22 cellular contexts compared by ENCODE assay signal in the genomic region with DNA sequence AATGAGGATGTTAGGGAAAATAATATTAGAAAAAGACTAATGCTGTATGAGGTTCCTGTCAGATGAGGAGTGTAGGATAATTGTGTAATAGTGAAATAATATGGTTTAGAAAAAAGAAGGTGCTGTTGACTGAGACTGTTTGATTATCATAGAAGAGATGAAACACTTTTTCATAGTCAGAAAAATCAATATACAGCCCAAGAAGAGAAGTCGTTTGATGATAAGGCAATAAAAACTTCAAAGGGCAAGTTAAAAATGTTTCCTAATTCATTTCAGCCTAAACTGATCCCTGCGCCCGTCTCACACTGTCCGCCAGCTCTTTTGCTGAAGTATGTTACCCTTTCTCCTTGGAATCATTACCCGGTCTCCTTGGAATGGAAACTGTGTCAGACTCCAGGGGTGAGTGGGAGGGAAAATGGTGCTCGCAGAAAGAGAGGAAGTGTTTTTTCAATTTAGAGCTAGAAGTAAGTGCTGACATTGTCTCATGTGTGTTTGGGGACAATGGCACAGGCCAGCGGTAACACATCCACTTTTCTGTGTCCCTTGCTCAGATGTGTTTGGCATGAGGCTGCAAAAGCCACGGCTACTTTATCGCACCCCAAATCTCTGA. TPM values are rescaled to one million over a fixed set of nuclear protein-coding genes. Genes with fewer than 3 reads are reported as not detected.
DNase-seq lines count a peak whose midpoint lies in the region; ATAC-seq, FAIRE-seq and TF ChIP-seq lines count a peak whose summit lies in the region.
"Had no signal": no experiment of that assay in that cellular context is flagged by ENCODE, and none has a peak within 500 bp of the region (broad histone marks: within the 10 kb centered on the region; RNA-seq: fewer than 3 reads in every experiment).

No MANE protein-coding gene starts in this region.

- H3K9me3 ChIP-seq in A549 (no peaks in the 10 kb centered on the region), GM23248 (ENCODE audit: low read depth) (no peaks in the 10 kb centered on the region)
- H3K9me3 ChIP-seq in effector memory CD4-positive, alpha-beta T cell (ENCODE audit: control insufficient read depth, low read length), result no peaks in the 10 kb centered on the region
- H3K9me3 ChIP-seq: SJSA1, spleen, vagina had no signal

- H3K27me3 ChIP-seq in GM23248 (replicated peaks; ENCODE audit: insufficient read depth), result no peaks in the 10 kb centered on the region
- no peaks in the 10 kb centered on the region for H3K27me3 ChIP-seq in effector memory CD4-positive, alpha-beta T cell (replicated peaks; ENCODE audit: control insufficient read depth, insufficient read depth, low read length, poor library complexity, severe bottlenecking)
- H3K27me3 ChIP-seq: neural progenitor cell, SJSA1, spleen, vagina had no signal

- H3K9me3 Mint-ChIP-seq in nephron, result no peaks in the 10 kb centered on the region
- H3K9me3 Mint-ChIP-seq: activated B cell treated with CpG ODN at 0.5 μM for 24 hours; activated CD8-positive, alpha-beta T cell treated with anti-CD3 and anti-CD28 coated beads for 36 hours; activated naive CD4-positive, alpha-beta T cell treated with anti-CD3 and anti-CD28 coated beads, Interleukin-2, amount 10 ng/mL, durations not matched to agents 7 days and 5 days; activated T-cell treated with anti-CD3 and anti-CD28 coated beads, Interleukin-2, amount 50 U/mL, for 24 hours; endodermal cell; neural progenitor cell had no signal

- TF ChIP-seq RAD21 in A549 (conservative IDR thresholded peaks at IDR 0.05 in 1 of 2, IDR thresholded peaks at IDR 0.05 in 1 of 2), result no peak

- WGBS in A549 (ENCODE audit: missing lambda C conversion rate), result 73% methylated on average over 9 of the region's 9 CpGs
- WGBS in GM23248 (ENCODE audit: low coverage in 1 of 2, low lambda C conversion rate in 2 of 2, missing lambda C conversion rate in 2 of 2), 2 experiments, result 9 to 10% methylated on average over 9 of the region's 9 CpGs

- H3K4me1 Mint-ChIP-seq in nephron, result peaks cover 41% of the 10 kb centered on the region

- H3K27me3 Mint-ChIP-seq in nephron (ENCODE audit: low read depth), result no peaks in the 10 kb centered on the region
- H3K27me3 Mint-ChIP-seq: activated B cell treated with CpG ODN at 0.5 μM for 24 hours had no signal

- no peak for DNase-seq in A549 (ENCODE audit: low read depth in 1 of 2, low spot score in 1 of 2)
- peak; percentile 76 for DNase-seq in GM23248
- DNase-seq in coronary artery (ENCODE audit: low spot score), result no peak
- no peak for DNase-seq in effector memory CD4-positive, alpha-beta T cell
- DNase-seq in NCI-H446 (lab: John Stamatoyannopoulos, UW), result no peak
- DNase-seq in OCI-M1 (lab: John Stamatoyannopoulos, UW), result no peak
- DNase-seq in activated T-cell treated with anti-CD3 and anti-CD28 coated beads for 4 hours, result no peak
- DNase-seq: activated B cell treated with CpG ODN at 0.5 μM for 24 hours; activated CD8-positive, alpha-beta T cell treated with anti-CD3 and anti-CD28 coated beads for 36 hours; activated naive CD4-positive, alpha-beta T cell treated with anti-CD3 and anti-CD28 coated beads, Interleukin-2, amount 10 ng/mL, durations not matched to agents 7 days and 5 days; activated T-cell treated with anti-CD3 and anti-CD28 coated beads, Interleukin-2, amount 50 U/mL, for 24 hours; endodermal cell; midbrain; NCI-H146; NCI-H2171 treated with DMSO at 0.1 percent for 48 hours; spleen; substantia nigra had no signal

- POLR2A ChIA-PET in A549 (lab: Yijun Ruan, JAX), result no interaction called here

- H3K36me3 Mint-ChIP-seq in nephron (ENCODE audit: low read depth), result no peaks in the 10 kb centered on the region
- H3K36me3 Mint-ChIP-seq: activated naive CD4-positive, alpha-beta T cell treated with anti-CD3 and anti-CD28 coated beads, Interleukin-2, amount 10 ng/mL, durations not matched to agents 7 days and 5 days had no signal

- peaks cover 22% of the 10 kb centered on the region; the same call in 2 of the 3 replicates for H3K4me1 ChIP-seq in A549
- H3K4me1 ChIP-seq in GM23248 (ENCODE audit: insufficient read depth), result peaks cover 45% of the 10 kb centered on the region
- no peaks in the 10 kb centered on the region for H3K4me1 ChIP-seq in effector memory CD4-positive, alpha-beta T cell (ENCODE audit: control insufficient read depth, insufficient read depth, low read length, poor library complexity, severe bottlenecking)
- H3K4me1 ChIP-seq: vagina had no signal

- H3K4me2 ChIP-seq in A549 (peak overlapping the region; percentile 47), GM23248 (ENCODE audit: unreplicated experiment) (peak overlapping the region; percentile 75)
- H3K4me2 ChIP-seq: neural progenitor cell had no signal

- peak overlapping the region; percentile 74 for H3K9ac ChIP-seq in GM23248
- H3K9ac ChIP-seq: neural progenitor cell had no signal

- H3K9me2 ChIP-seq in GM23248 (ENCODE audit: insufficient read depth), result no peaks in the 10 kb centered on the region

- TF ChIP-seq EP300 in A549 (IDR thresholded peaks at IDR 0.05), result no peak

- no peak overlapping the region for H3K4me3 ChIP-seq in A549
- peak overlapping the region; percentile 46 for H3K4me3 ChIP-seq in GM23248
- H3K4me3 ChIP-seq in coronary artery, result peak overlapping the region; percentile 4
- no peak overlapping the region for H3K4me3 ChIP-seq in effector memory CD4-positive, alpha-beta T cell (ENCODE audit: insufficient read depth, low read depth, low read length, poor library complexity, severe bottlenecking)
- H3K4me3 ChIP-seq: neural progenitor cell, SJSA1, spleen, vagina had no signal

- CTCF ChIA-PET in A549 (lab: Yijun Ruan, JAX), result interaction anchor here (0.7 to 4.6 kb wide), 3 partner anchors 166 to 871 kb away, joined by 3 to 30 read pairs (median 3); no protein-coding TSS in a partner anchor

- no peaks in the 10 kb centered on the region for H3K79me2 ChIP-seq in GM23248 (ENCODE audit: insufficient read depth)

- TF ChIP-seq POLR2A in A549 (IDR thresholded peaks at IDR 0.05; ENCODE audit: low read length), result no peak

- no peak for ATAC-seq in A549
- ATAC-seq: activated CD8-positive, alpha-beta T cell treated with anti-CD3 and anti-CD28 coated beads for 36 hours had no signal

- no peaks in the 10 kb centered on the region for H4K20me1 ChIP-seq in GM23248 (ENCODE audit: insufficient read depth)

- H3K27ac Mint-ChIP-seq in nephron, result peak overlapping the region; percentile 41 to 52 (median 41)
- H3K27ac Mint-ChIP-seq: activated B cell treated with CpG ODN at 0.5 μM for 24 hours; activated CD8-positive, alpha-beta T cell treated with anti-CD3 and anti-CD28 coated beads for 36 hours; activated naive CD4-positive, alpha-beta T cell treated with anti-CD3 and anti-CD28 coated beads, Interleukin-2, amount 10 ng/mL, durations not matched to agents 7 days and 5 days; activated T-cell treated with anti-CD3 and anti-CD28 coated beads, Interleukin-2, amount 50 U/mL, for 24 hours; endodermal cell; neural progenitor cell had no signal

- no peaks in the 10 kb centered on the region for H3K36me3 ChIP-seq in GM23248 (ENCODE audit: low read depth)
- no peaks in the 10 kb centered on the region for H3K36me3 ChIP-seq in effector memory CD4-positive, alpha-beta T cell (ENCODE audit: control insufficient read depth, insufficient read depth, low read length)
- H3K36me3 ChIP-seq: neural progenitor cell, SJSA1, spleen, vagina had no signal

- H2AFZ ChIP-seq in GM23248, result peak overlapping the region; percentile 68

- H3K27ac ChIP-seq in A549 (peak overlapping the region in 1 of 2 experiments; percentile 33; a peak in 2 of 6 replicates), GM23248 (peak overlapping the region; percentile 91), coronary artery (peak overlapping the region in 1 of 2 donors; percentile 21)
- H3K27ac ChIP-seq in effector memory CD4-positive, alpha-beta T cell (ENCODE audit: insufficient read depth, low read length, poor library complexity, severe bottlenecking), result no peak overlapping the region
- H3K27ac ChIP-seq: neural progenitor cell, SJSA1, spleen, vagina had no signal

- in situ Hi-C loops in GM23248 (cut with MboI), result loop anchor here (25.0 kb wide), 1 partner anchor 283 kb away; a partner anchor contains a TSS

- FAIRE-seq in A549 (lab: Jason Lieb, UNC), result no peak
- FAIRE-seq: H54 had no signal

- no peak overlapping the region for H3K4me3 Mint-ChIP-seq in nephron
- H3K4me3 Mint-ChIP-seq: activated B cell treated with CpG ODN at 0.5 μM for 24 hours; activated CD8-positive, alpha-beta T cell treated with anti-CD3 and anti-CD28 coated beads for 36 hours; activated naive CD4-positive, alpha-beta T cell treated with anti-CD3 and anti-CD28 coated beads, Interleukin-2, amount 10 ng/mL, durations not matched to agents 7 days and 5 days; activated T-cell treated with anti-CD3 and anti-CD28 coated beads, Interleukin-2, amount 50 U/mL, for 24 hours; endodermal cell; neural progenitor cell had no signal

- TF ChIP-seq CTCF in A549 (IDR thresholded peaks at IDR 0.05) (no peak), coronary artery (IDR thresholded peaks at IDR 0.05) (no peak), nephron (IDR thresholded peaks at IDR 0.05; ENCODE audit: unreplicated experiment in 3 of 3) (no peak)

- H3F3A ChIP-seq in GM23248 (ENCODE audit: insufficient read depth), result peaks cover 41% of the 10 kb centered on the region

TF ChIP-seq in A549, 52 proteins besides CTCF, POLR2A, EP300 and RAD21:
- TF ChIP-seq CBX2 (IDR thresholded peaks at IDR 0.05; ENCODE audit: borderline replicate concordance, low read depth) (no peak), HDAC2 (IDR thresholded peaks at IDR 0.05) (no peak), HOXB5 (CRISPR knock-in tag; IDR thresholded peaks at IDR 0.05) (no peak)
- TF ChIP-seq, protein P1, sequence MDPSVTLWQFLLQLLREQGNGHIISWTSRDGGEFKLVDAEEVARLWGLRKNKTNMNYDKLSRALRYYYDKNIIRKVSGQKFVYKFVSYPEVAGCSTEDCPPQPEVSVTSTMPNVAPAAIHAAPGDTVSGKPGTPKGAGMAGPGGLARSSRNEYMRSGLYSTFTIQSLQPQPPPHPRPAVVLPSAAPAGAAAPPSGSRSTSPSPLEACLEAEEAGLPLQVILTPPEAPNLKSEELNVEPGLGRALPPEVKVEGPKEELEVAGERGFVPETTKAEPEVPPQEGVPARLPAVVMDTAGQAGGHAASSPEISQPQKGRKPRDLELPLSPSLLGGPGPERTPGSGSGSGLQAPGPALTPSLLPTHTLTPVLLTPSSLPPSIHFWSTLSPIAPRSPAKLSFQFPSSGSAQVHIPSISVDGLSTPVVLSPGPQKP (IDR thresholded peaks at IDR 0.05; ENCODE audit: low read depth, low read length), result no peak
TF ChIP-seq in A549: peak in this region for 0.

RNA-seq across cellular contexts. Expression of a gene that starts 23.6 kb away (rescaled TPM):
- polyA plus RNA-seq in A549 (2011; rRNA removed) (47.8 and 89.1 TPM in 2 replicates), A549 (2017; fragmentation: RNase III; extraction: RNeasy Plus Mini Kit Qiagen cat#74134 plus additional on column Dnase treatment) (105 to 114 TPM (median 110 TPM) in 3 replicates), GM23248 (2016; fragmentation: Nextera tagmentation; extraction: Ambion mirVana) (149 and 156 TPM in 2 replicates)
- polyA plus RNA-seq in A549 (2012; cell fraction: cytosol; rRNA removed), result 49.2 and 53.0 TPM in 2 replicates
- polyA plus RNA-seq in A549 (2012; cell fraction: nucleus; rRNA removed), result 38.5 and 48.3 TPM in 2 replicates
- polyA minus RNA-seq in A549 (2011; rRNA and poly(A)+ RNA removed), result 6.9 and 7.0 TPM in 2 replicates
- total RNA-seq in GM23248 (2014; rRNA removed; shearing (Covaris generic)), result 78.0 and 80.6 TPM in 2 replicates

Comparison
In these comparisons a context has a peak if more than half of its experiments do, and no peak if none do; other contexts are left out.
1. H3K4me3 ChIP-seq: peak in GM23248 (single experiment) and coronary artery (single experiment); none in A549 (single experiment) and effector memory CD4-positive, alpha-beta T cell (single experiment).